1 cellular context compared by ENCODE assay signal in genomic region chr6:107520706-107521105, GRCh38. TPM values are rescaled to one million over a fixed set of nuclear protein-coding genes. Genes with fewer than 3 reads are reported as not detected.
"Had no signal": no experiment of that assay in that cellular context is flagged by ENCODE, and none has a peak within 500 bp of the region (broad histone marks: within the 10 kb centered on the region; RNA-seq: fewer than 3 reads in every experiment).

No MANE protein-coding gene starts in this region.

RNA-seq across cellular contexts. Expression of gene SOBP, which starts 30.8 kb away (rescaled TPM):
- polyA plus RNA-seq: K562 had no signal
